In genomic region chr7:131123991-131124629, GRCh38 we compare ENCODE assay signal across 8 cellular contexts.
DNase-seq lines count a peak whose midpoint lies in the region; ATAC-seq and TF ChIP-seq lines count a peak whose summit lies in the region.
"Had no signal": no experiment of that assay in that cellular context is flagged by ENCODE, and none has a peak within 500 bp of the region (broad histone marks: within the 10 kb centered on the region; RNA-seq: fewer than 3 reads in every experiment).

No MANE protein-coding gene starts in this region.

- ATAC-seq in GM19043 (IDR thresholded peaks at IDR 0.05; ENCODE audit: low read depth, unreplicated experiment) (peak; percentile 88), HG02642 (IDR thresholded peaks at IDR 0.05; ENCODE audit: poor library complexity, unreplicated experiment) (peak; percentile 93), HG03565 (IDR thresholded peaks at IDR 0.05; ENCODE audit: unreplicated experiment) (peak; percentile 83)
- ATAC-seq: pancreas had no signal

- H3K27me3 Mint-ChIP-seq in chondrocyte (ENCODE audit: low read depth), result peaks cover 20% of the 10 kb centered on the region
- peaks cover 11% of the 10 kb centered on the region for H3K27me3 Mint-ChIP-seq in activated T-helper 2 cell treated with anti-CD3 and anti-CD28 coated beads, Interferon-gamma antibody, Interleukin-2, Interleukin-4, amounts not matched to agents 10 μg/mL and 5 μg/mL and 100 μg/mL, durations not matched to agents 14 hours and 24 hours and 36 hours (ENCODE audit: low read depth)

- H3K4me1 Mint-ChIP-seq in chondrocyte (ENCODE audit: low read depth), result no peaks in the 10 kb centered on the region
- no peaks in the 10 kb centered on the region for H3K4me1 Mint-ChIP-seq in activated T-helper 2 cell treated with anti-CD3 and anti-CD28 coated beads, Interferon-gamma antibody, Interleukin-2, Interleukin-4, amounts not matched to agents 10 μg/mL and 5 μg/mL and 100 μg/mL, durations not matched to agents 14 hours and 24 hours and 36 hours (ENCODE audit: low read depth)

- intact Hi-C loops in spleen (cut with DNase I; ENCODE audit: low total_unique reads), result no loop called here
- intact Hi-C loops in activated T-helper 2 cell treated with anti-CD3 and anti-CD28 coated beads, Interferon-gamma antibody, Interleukin-2, Interleukin-4, amounts not matched to agents 10 μg/mL and 5 μg/mL and 100 μg/mL, durations not matched to agents 14 hours and 24 hours and 36 hours (cut with micrococcal nuclease), result no loop called here
- intact Hi-C loops in cardiac septum (cut with DNase I), result no loop called here

- no peak overlapping the region for H3K4me3 ChIP-seq in spleen
- H3K4me3 ChIP-seq: pancreas had no signal

- no peaks in the 10 kb centered on the region for H3K36me3 ChIP-seq in spleen
- H3K36me3 ChIP-seq: pancreas had no signal

- H3K4me1 ChIP-seq in spleen, result peaks cover 0 to 28% (median 14%) of the 10 kb centered on the region in 6 donors
- H3K4me1 ChIP-seq: pancreas had no signal

- WGBS in spleen, 5 donors, result 54 to 80% (median 69%) methylated on average over 4 of the region's 4 CpGs

- peaks cover 2% of the 10 kb centered on the region for H3K36me3 Mint-ChIP-seq in chondrocyte (ENCODE audit: low read depth)
- peaks cover 3% of the 10 kb centered on the region for H3K36me3 Mint-ChIP-seq in activated T-helper 2 cell treated with anti-CD3 and anti-CD28 coated beads, Interferon-gamma antibody, Interleukin-2, Interleukin-4, amounts not matched to agents 10 μg/mL and 5 μg/mL and 100 μg/mL, durations not matched to agents 14 hours and 24 hours and 36 hours (ENCODE audit: low read depth)

- no peak overlapping the region for H3K27ac Mint-ChIP-seq in chondrocyte (ENCODE audit: unreplicated experiment)
- no peak overlapping the region for H3K27ac Mint-ChIP-seq in activated T-helper 2 cell treated with anti-CD3 and anti-CD28 coated beads, Interferon-gamma antibody, Interleukin-2, Interleukin-4, amounts not matched to agents 10 μg/mL and 5 μg/mL and 100 μg/mL, durations not matched to agents 14 hours and 24 hours and 36 hours

- H3K27ac ChIP-seq in spleen, result peak overlapping the region in 7 of 8 donors; percentile 31 to 71 (median 48)
- H3K27ac ChIP-seq: pancreas had no signal

- TF ChIP-seq POLR2A in spleen (IDR thresholded peaks at IDR 0.05), result no peak

- DNase-seq in spleen, result no peak
- DNase-seq in chondrocyte (ENCODE audit: low spot score), result no peak
- no peak for DNase-seq in activated T-helper 2 cell treated with anti-CD3 and anti-CD28 coated beads, Interferon-gamma antibody, Interleukin-2, Interleukin-4, amounts not matched to agents 10 μg/mL and 5 μg/mL and 100 μg/mL, durations not matched to agents 14 hours and 24 hours and 36 hours (ENCODE audit: low spot score)
- DNase-seq in cardiac septum (ENCODE audit: low spot score), result no peak
- DNase-seq: pancreas had no signal

- TF ChIP-seq CTCF in spleen (IDR thresholded peaks at IDR 0.05 in 8 of 11, conservative IDR thresholded peaks at IDR 0.05 in 3 of 11) (no peak), chondrocyte (IDR thresholded peaks at IDR 0.05) (no peak)

- H3K9me3 ChIP-seq in spleen, result peaks cover 0 to 10% (median 7%) of the 10 kb centered on the region in 8 donors
- H3K9me3 ChIP-seq: pancreas had no signal

- H3K9me3 Mint-ChIP-seq in chondrocyte (ENCODE audit: low read depth), result peaks cover 5% of the 10 kb centered on the region
- H3K9me3 Mint-ChIP-seq in activated T-helper 2 cell treated with anti-CD3 and anti-CD28 coated beads, Interferon-gamma antibody, Interleukin-2, Interleukin-4, amounts not matched to agents 10 μg/mL and 5 μg/mL and 100 μg/mL, durations not matched to agents 14 hours and 24 hours and 36 hours, result peaks cover 4% of the 10 kb centered on the region

- H3K27me3 ChIP-seq in spleen (replicated peaks in 1 of 7), result no peaks in the 10 kb centered on the region
- H3K27me3 ChIP-seq: pancreas had no signal

- H3K4me3 Mint-ChIP-seq in chondrocyte (ENCODE audit: unreplicated experiment), result no peak overlapping the region
- no peak overlapping the region for H3K4me3 Mint-ChIP-seq in activated T-helper 2 cell treated with anti-CD3 and anti-CD28 coated beads, Interferon-gamma antibody, Interleukin-2, Interleukin-4, amounts not matched to agents 10 μg/mL and 5 μg/mL and 100 μg/mL, durations not matched to agents 14 hours and 24 hours and 36 hours (ENCODE audit: low read depth)
